In the genomic region with DNA sequence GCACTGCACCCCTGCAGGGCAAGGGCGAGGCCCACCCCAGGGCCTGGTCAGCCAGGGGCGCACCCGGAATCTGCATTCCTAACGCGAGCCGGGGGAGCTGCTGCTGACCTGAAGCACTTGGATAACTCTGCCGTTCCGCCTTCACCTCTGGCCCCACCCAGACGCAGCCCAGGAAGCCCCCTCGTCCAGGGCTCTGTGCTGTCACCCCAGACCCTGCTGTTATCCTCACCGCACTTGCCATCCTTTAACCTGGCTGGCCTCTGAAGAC, we compare ENCODE assay signal across 22 cellular contexts. TPM values are rescaled to one million over a fixed set of nuclear protein-coding genes. Genes with fewer than 3 reads are reported as not detected.
"Had no signal": no experiment of that assay in that cellular context is flagged by ENCODE, and none has a peak within 500 bp of the region (broad histone marks: within the 10 kb centered on the region; RNA-seq: fewer than 3 reads in every experiment).

No MANE protein-coding gene starts in this region.

- H3K4me3 Mint-ChIP-seq: activated CD8-positive, alpha-beta T cell treated with anti-CD3 and anti-CD28 coated beads for 36 hours; activated naive CD4-positive, alpha-beta T cell treated with anti-CD3 and anti-CD28 coated beads, Interleukin-2, amount 10 ng/mL, durations not matched to agents 7 days and 5 days; activated naive CD8-positive, alpha-beta T cell treated with anti-CD3 and anti-CD28 coated beads for 36 hours; activated T-cell treated with anti-CD3 and anti-CD28 coated beads, Interleukin-2, amount 50 U/mL, for 72 hours had no signal

- H3K27ac Mint-ChIP-seq: activated CD8-positive, alpha-beta T cell treated with anti-CD3 and anti-CD28 coated beads for 36 hours; activated naive CD4-positive, alpha-beta T cell treated with anti-CD3 and anti-CD28 coated beads, Interleukin-2, amount 10 ng/mL, durations not matched to agents 7 days and 5 days; activated naive CD8-positive, alpha-beta T cell treated with anti-CD3 and anti-CD28 coated beads for 36 hours; activated T-cell treated with anti-CD3 and anti-CD28 coated beads, Interleukin-2, amount 50 U/mL, for 72 hours; activated T-helper 2 cell treated with anti-CD3 and anti-CD28 coated beads, Interferon-gamma antibody, Interleukin-2, Interleukin-4, amounts not matched to agents 10 μg/mL and 5 μg/mL and 100 μg/mL, durations not matched to agents 14 hours and 24 hours and 36 hours had no signal

- H3K27me3 Mint-ChIP-seq: activated CD8-positive, alpha-beta T cell treated with anti-CD3 and anti-CD28 coated beads for 36 hours; activated naive CD4-positive, alpha-beta T cell treated with anti-CD3 and anti-CD28 coated beads, Interleukin-2, amount 10 ng/mL, durations not matched to agents 7 days and 5 days; activated naive CD8-positive, alpha-beta T cell treated with anti-CD3 and anti-CD28 coated beads for 36 hours had no signal

- H3K36me3 Mint-ChIP-seq: activated naive CD4-positive, alpha-beta T cell treated with anti-CD3 and anti-CD28 coated beads, Interleukin-2, amount 10 ng/mL, durations not matched to agents 7 days and 5 days; activated naive CD8-positive, alpha-beta T cell treated with anti-CD3 and anti-CD28 coated beads for 36 hours had no signal

- H3K9me3 Mint-ChIP-seq: activated CD8-positive, alpha-beta T cell treated with anti-CD3 and anti-CD28 coated beads for 36 hours; activated T-cell treated with anti-CD3 and anti-CD28 coated beads, Interleukin-2, amount 50 U/mL, for 72 hours; activated T-helper 2 cell treated with anti-CD3 and anti-CD28 coated beads, Interferon-gamma antibody, Interleukin-2, Interleukin-4, amounts not matched to agents 10 μg/mL and 5 μg/mL and 100 μg/mL, durations not matched to agents 14 hours and 24 hours and 36 hours had no signal

- DNase-seq: activated CD4-positive, alpha-beta T cell treated with anti-CD3 and anti-CD28 coated beads for 4 hours; activated CD8-positive, alpha-beta memory T cell treated with anti-CD3 and anti-CD28 coated beads, Interleukin-2, amount 50 U/mL, for 4 hours; activated CD8-positive, alpha-beta T cell treated with anti-CD3 and anti-CD28 coated beads for 36 hours; activated gamma-delta T cell treated with Interleukin-2 at 50 U/mL for 16 hours; activated naive CD4-positive, alpha-beta T cell treated with anti-CD3 and anti-CD28 coated beads, Interleukin-2, amount 10 ng/mL, durations not matched to agents 7 days and 5 days; activated naive CD8-positive, alpha-beta T cell treated with anti-CD3 and anti-CD28 coated beads for 36 hours; activated T-cell treated with anti-CD3 and anti-CD28 coated beads, Interleukin-2, amount 50 U/mL, for 72 hours; anterior cingulate cortex; NCI-H1092; NCI-H1417; NCI-H2029; NCI-H2107; NCI-H524; Right ventricle myocardium superior; SJCRH30; SK-N-SH; T-helper 1 cell had no signal

- H3K4me1 Mint-ChIP-seq: activated naive CD4-positive, alpha-beta T cell treated with anti-CD3 and anti-CD28 coated beads, Interleukin-2, amount 10 ng/mL, durations not matched to agents 7 days and 5 days; activated naive CD8-positive, alpha-beta T cell treated with anti-CD3 and anti-CD28 coated beads for 36 hours had no signal

- ATAC-seq: activated CD4-positive, CD25-positive, alpha-beta regulatory T cell treated with anti-CD3 and anti-CD28 coated beads, Interleukin-2, amount 50 U/mL, for 24 hours; activated CD8-positive, alpha-beta T cell treated with anti-CD3 and anti-CD28 coated beads for 36 hours; activated T-cell treated with anti-CD3 and anti-CD28 coated beads, Interleukin-2, amount 50 U/mL, for 72 hours had no signal

RNA-seq across cellular contexts. Expression of a gene that starts 13.3 kb away (rescaled TPM):
- total RNA-seq: activated CD8-positive, alpha-beta T cell treated with anti-CD3 and anti-CD28 coated beads for 36 hours; activated naive CD8-positive, alpha-beta T cell treated with anti-CD3 and anti-CD28 coated beads for 36 hours; activated T-cell treated with anti-CD3 and anti-CD28 coated beads, Interleukin-2, amount 50 U/mL, for 72 hours; activated T-helper 2 cell treated with anti-CD3 and anti-CD28 coated beads, Interferon-gamma antibody, Interleukin-2, Interleukin-4, amounts not matched to agents 10 μg/mL and 5 μg/mL and 100 μg/mL, durations not matched to agents 14 hours and 24 hours and 36 hours; MCF 10A; Peyer's patch; Right ventricle myocardium superior; SJCRH30; T-helper 2 cell treated with Interferon-gamma antibody and Interleukin-4, amounts not matched to agents 100 ng/mL and 5 ng/mL, for 36 hours had no signal
